Comparison of ENCODE assay signal across 12 cellular contexts in the genomic region with DNA sequence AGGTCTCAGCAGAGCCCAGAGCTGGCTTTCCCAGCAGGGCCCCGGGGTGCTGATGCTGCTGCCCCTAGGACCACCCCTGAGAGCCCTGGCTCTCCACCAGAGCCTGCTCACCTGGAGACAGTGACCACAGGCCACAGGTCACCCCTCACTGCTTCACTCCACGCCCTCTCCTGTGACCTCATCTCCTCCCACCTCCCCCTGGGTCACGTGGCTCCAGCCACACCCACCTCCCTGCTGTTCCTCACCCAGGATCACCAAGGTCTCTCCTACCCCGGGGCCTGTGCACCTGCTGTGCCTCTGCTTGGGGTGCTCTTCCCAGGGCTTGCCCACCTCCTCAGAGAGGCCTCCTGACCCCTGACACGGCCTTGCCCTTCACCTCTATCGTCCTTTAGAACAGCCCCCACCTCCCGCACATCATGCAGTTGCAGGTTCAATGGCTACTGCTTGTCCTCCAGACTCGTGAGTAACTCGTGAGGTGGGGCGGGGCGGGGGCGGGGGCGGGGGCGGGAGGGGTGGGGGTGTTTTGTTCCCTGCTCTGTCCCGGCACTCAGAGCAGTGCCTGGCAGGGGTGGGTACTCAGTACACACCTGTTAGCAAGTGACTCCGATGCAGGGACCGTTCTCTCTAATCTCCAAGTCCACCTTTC.
DNase-seq lines count a peak whose midpoint lies in the region; ATAC-seq, FAIRE-seq and TF ChIP-seq lines count a peak whose summit lies in the region.
"Had no signal": no experiment of that assay in that cellular context is flagged by ENCODE, and none has a peak within 500 bp of the region (broad histone marks: within the 10 kb centered on the region; RNA-seq: fewer than 3 reads in every experiment).

No MANE protein-coding gene starts in this region.

- BruUV-seq in MCF 10A (replicated peaks; lab: Mats Ljungman, UMichigan) = no TSS peak

- FAIRE-seq in H54 (lab: Jason Lieb, UNC) = no peak

- H3K4me1 ChIP-seq in naive thymus-derived CD4-positive, alpha-beta T cell (ENCODE audit: control insufficient read depth in 2 of 2, insufficient read depth in 2 of 2, low read length in 2 of 2) = no peaks in the 10 kb centered on the region
- H3K4me1 ChIP-seq: left ventricle myocardium inferior had no signal

- peak; percentile 49 for ATAC-seq in GM18517 (IDR thresholded peaks at IDR 0.05; ENCODE audit: unreplicated experiment)
- ATAC-seq in GM21737 (IDR thresholded peaks at IDR 0.05; ENCODE audit: unreplicated experiment) = peak; percentile 70
- ATAC-seq in HG03469 (IDR thresholded peaks at IDR 0.05; ENCODE audit: unreplicated experiment) = peak; percentile 53
- peak; percentile 50 for ATAC-seq in naive thymus-derived CD4-positive, alpha-beta T cell

- H3K9me3 ChIP-seq in naive thymus-derived CD4-positive, alpha-beta T cell (ENCODE audit: control insufficient read depth in 2 of 3, low read length in 3 of 3) = no peaks in the 10 kb centered on the region

- intact Hi-C loops in naive thymus-derived CD4-positive, alpha-beta T cell (cut with micrococcal nuclease) = no loop called here
- intact Hi-C loops in MCF 10A (cut with micrococcal nuclease) = no loop called here

- POLR2A ChIA-PET in naive thymus-derived CD4-positive, alpha-beta T cell (lab: Charles Lee) = no interaction called here
- POLR2A ChIA-PET in MCF 10A (lab: Yijun Ruan, JAX) = no interaction called here

- no peak overlapping the region for H3K27ac ChIP-seq in naive thymus-derived CD4-positive, alpha-beta T cell (ENCODE audit: low read depth, low read length)
- H3K27ac ChIP-seq: left ventricle myocardium inferior had no signal

- H3K4me1 Mint-ChIP-seq in naive thymus-derived CD4-positive, alpha-beta T cell = peaks cover 0 to 4% (median 0%) of the 10 kb centered on the region in 7 donors
- no peaks in the 10 kb centered on the region for H3K4me1 Mint-ChIP-seq in MCF 10A (ENCODE audit: insufficient read depth, unreplicated experiment)

- no peaks in the 10 kb centered on the region for H3K36me3 Mint-ChIP-seq in naive thymus-derived CD4-positive, alpha-beta T cell
- no peaks in the 10 kb centered on the region for H3K36me3 Mint-ChIP-seq in MCF 10A (ENCODE audit: insufficient read depth, unreplicated experiment)

- no peaks in the 10 kb centered on the region for H3K36me3 ChIP-seq in naive thymus-derived CD4-positive, alpha-beta T cell (ENCODE audit: control insufficient read depth in 2 of 3, insufficient read depth in 3 of 3, low read length in 3 of 3)
- H3K36me3 ChIP-seq: left ventricle myocardium inferior had no signal

- no peaks in the 10 kb centered on the region for H3K27me3 ChIP-seq in naive thymus-derived CD4-positive, alpha-beta T cell (ENCODE audit: control insufficient read depth in 2 of 2, insufficient read depth in 2 of 2, low read length in 2 of 2)

- CTCF ChIA-PET in naive thymus-derived CD4-positive, alpha-beta T cell (lab: Charles Lee) = no interaction called here
- CTCF ChIA-PET in MCF 10A (lab: Yijun Ruan, JAX) = no interaction called here

- no peak for DNase-seq in naive thymus-derived CD4-positive, alpha-beta T cell
- DNase-seq in MCF 10A (ENCODE audit: unreplicated experiment) (no peak), NCI-H2029 (lab: John Stamatoyannopoulos, UW) (no peak), H54 (ENCODE audit: insufficient read length, low spot score) (no peak), mesenteric fat pad (ENCODE audit: low spot score) (no peak)
- DNase-seq: activated CD8-positive, alpha-beta memory T cell treated with anti-CD3 and anti-CD28 coated beads for 24 hours; left ventricle myocardium inferior; NCI-H1436 treated with DMSO at 0.1 percent for 48 hours; right cardiac atrium had no signal

- TF ChIP-seq CTCF in MCF 10A (IDR thresholded peaks at IDR 0.05; ENCODE audit: unreplicated experiment) = no peak

- peaks cover 0 to 7% (median 0%) of the 10 kb centered on the region in 11 donors for H3K9me3 Mint-ChIP-seq in naive thymus-derived CD4-positive, alpha-beta T cell
- no peaks in the 10 kb centered on the region for H3K9me3 Mint-ChIP-seq in MCF 10A (ENCODE audit: unreplicated experiment)

- peak overlapping the region in 2 of 10 donors; percentile 9 to 29 for H3K4me3 Mint-ChIP-seq in naive thymus-derived CD4-positive, alpha-beta T cell
- H3K4me3 Mint-ChIP-seq in MCF 10A (ENCODE audit: unreplicated experiment) = no peak overlapping the region

- H3K27me3 Mint-ChIP-seq in naive thymus-derived CD4-positive, alpha-beta T cell = peaks cover 2 to 27% (median 12%) of the 10 kb centered on the region in 5 donors
- H3K27me3 Mint-ChIP-seq in MCF 10A (ENCODE audit: insufficient read depth, unreplicated experiment) = peaks cover 62% of the 10 kb centered on the region

- TF ChIP-seq POLR2A in H54 (IDR thresholded peaks at IDR 0.05; ENCODE audit: low read depth, low read length) = no peak

- no peak overlapping the region for H3K27ac Mint-ChIP-seq in naive thymus-derived CD4-positive, alpha-beta T cell
- H3K27ac Mint-ChIP-seq in MCF 10A (ENCODE audit: low read depth, unreplicated experiment) = no peak overlapping the region

- no peak overlapping the region for H3K4me3 ChIP-seq in naive thymus-derived CD4-positive, alpha-beta T cell (ENCODE audit: low read length)
- H3K4me3 ChIP-seq: left ventricle myocardium inferior had no signal
